In genomic region chr7:85750454-85750949, GRCh38 we compare ENCODE assay signal across 8 cellular contexts.
A peak's percentile ranks its signal among the peaks of the same experiment; 100 is the strongest.
DNase-seq lines count a peak whose midpoint lies in the region; ATAC-seq, FAIRE-seq and TF ChIP-seq lines count a peak whose summit lies in the region.

No MANE protein-coding gene starts in this region.

- H3K4me3 ChIP-seq in astrocyte (ENCODE audit: insufficient read depth, low read depth, low read length) (no peak overlapping the region), kidney epithelial cell (ENCODE audit: low read depth, low read length) (no peak overlapping the region)

- no peaks in the 10 kb centered on the region for H3K79me2 ChIP-seq in astrocyte (ENCODE audit: insufficient read depth, low read length)

- TF ChIP-seq CTCF in astrocyte (IDR thresholded peaks at IDR 0.05; ENCODE audit: insufficient read depth, low read depth, low read length) (peak; percentile 81), kidney epithelial cell (IDR thresholded peaks at IDR 0.05; ENCODE audit: insufficient read depth, low read length, poor library complexity, severe bottlenecking) (peak; percentile 83)

- no peak overlapping the region for H3K27ac Mint-ChIP-seq in astrocyte (ENCODE audit: unreplicated experiment)

- H3K4me3 Mint-ChIP-seq in astrocyte (ENCODE audit: unreplicated experiment): no peak overlapping the region

- peak; percentile 12 for DNase-seq in COR-L47 (lab: John Stamatoyannopoulos, UW)
- peak; percentile 50 for DNase-seq in NCI-H1092 treated with DMSO at 0.1 percent for 48 hours (lab: John Stamatoyannopoulos, UW)
- peak; percentile 22 for DNase-seq in astrocyte (ENCODE audit: low read depth)
- DNase-seq in kidney epithelial cell (ENCODE audit: low read depth): no peak
- DNase-seq in NCI-H510A treated with DMSO at 0.1 percent for 48 hours (lab: John Stamatoyannopoulos, UW): no peak
- DNase-seq in HuH-7 (ENCODE audit: low spot score): no peak

- FAIRE-seq in astrocyte (lab: Jason Lieb, UNC): no peak

- peaks cover 3% of the 10 kb centered on the region for H3K4me1 Mint-ChIP-seq in astrocyte (ENCODE audit: low read depth, unreplicated experiment)

- no peak overlapping the region for H3K27ac ChIP-seq in astrocyte (ENCODE audit: low read depth, low read length)

- peak; percentile 96 for ATAC-seq in GM18508 (IDR thresholded peaks at IDR 0.05; ENCODE audit: insufficient read depth, unreplicated experiment)
- peak; percentile 95 for ATAC-seq in HG02798 (IDR thresholded peaks at IDR 0.05; ENCODE audit: poor library complexity, unreplicated experiment)

- no peak overlapping the region for H3K4me2 ChIP-seq in astrocyte (ENCODE audit: low read length)

- peak overlapping the region; percentile 18 for H2AFZ ChIP-seq in astrocyte (ENCODE audit: low read depth, low read length)

- no peaks in the 10 kb centered on the region for H3K4me1 ChIP-seq in astrocyte (ENCODE audit: insufficient read depth, low read length)

- H3K9me3 ChIP-seq in astrocyte (ENCODE audit: insufficient read depth, low read depth, low read length): peaks cover 2% of the 10 kb centered on the region

- no peak overlapping the region for H3K9ac ChIP-seq in astrocyte (ENCODE audit: low read length)

- no peaks in the 10 kb centered on the region for H3K36me3 ChIP-seq in astrocyte (ENCODE audit: insufficient read depth, low read length)
- no peaks in the 10 kb centered on the region for H3K36me3 ChIP-seq in kidney epithelial cell (ENCODE audit: control insufficient read depth, insufficient read depth, low read length)

- H3K27me3 ChIP-seq in astrocyte (ENCODE audit: insufficient read depth, low read length) (peaks cover 5% of the 10 kb centered on the region), kidney epithelial cell (ENCODE audit: control insufficient read depth, insufficient read depth, low read length) (no peaks in the 10 kb centered on the region)

- H3K9me3 Mint-ChIP-seq in astrocyte (ENCODE audit: unreplicated experiment): peaks cover 6% of the 10 kb centered on the region

- no peaks in the 10 kb centered on the region for H3K36me3 Mint-ChIP-seq in astrocyte (ENCODE audit: low read depth, unreplicated experiment)

- no peaks in the 10 kb centered on the region for H4K20me1 ChIP-seq in astrocyte (ENCODE audit: insufficient read depth, low read length)

- H3K27me3 Mint-ChIP-seq in astrocyte (ENCODE audit: low read depth, unreplicated experiment): peaks cover 5% of the 10 kb centered on the region

Comparison
In these comparisons a context has a peak if more than half of its experiments do, and no peak if none do; other contexts are left out.
1. DNase-seq: peak in COR-L47 (single experiment), NCI-H1092 treated with DMSO at 0.1 percent for 48 hours (single experiment) and astrocyte (single experiment); none in kidney epithelial cell (single experiment), NCI-H510A treated with DMSO at 0.1 percent for 48 hours (single experiment) and HuH-7 (single experiment).